In genomic region chr22:40499187-40499753, GRCh38 we compare ENCODE assay signal across 9 cellular contexts.
DNase-seq lines count a peak whose midpoint lies in the region; ATAC-seq and TF ChIP-seq lines count a peak whose summit lies in the region.
"Had no signal": no experiment of that assay in that cellular context is flagged by ENCODE, and none has a peak within 500 bp of the region (broad histone marks: within the 10 kb centered on the region; RNA-seq: fewer than 3 reads in every experiment).

No MANE protein-coding gene starts in this region.

- H3K27ac Mint-ChIP-seq in brain: peak overlapping the region in 3 of 5 experiments; percentile 74 to 82 (median 74)

- H3K9me3 ChIP-seq in MM.1S (replicated peaks; ENCODE audit: insufficient read depth, low read length) (no peaks in the 10 kb centered on the region), lower lobe of right lung (no peaks in the 10 kb centered on the region), HAP-1 (no peaks in the 10 kb centered on the region; the same call in 1 of the 2 replicates)

- peaks cover 5 to 15% (median 9%) of the 10 kb centered on the region in 5 experiments for H3K9me3 Mint-ChIP-seq in brain
- H3K9me3 Mint-ChIP-seq: naive B cell had no signal

- DNase-seq in GM10248 (ENCODE audit: extremely low spot score) (peak; percentile 36), MM.1S (peak; percentile 20), lower lobe of right lung (no peak), HAP-1 (ENCODE audit: low spot score in 2 of 2) (no peak)
- DNase-seq: naive B cell had no signal

- no peak overlapping the region for H3K4me2 ChIP-seq in MM.1S (ENCODE audit: low read depth, low read length)

- H3K4me3 ChIP-seq in MM.1S (ENCODE audit: low read length): no peak overlapping the region
- no peak overlapping the region for H3K4me3 ChIP-seq in lower lobe of right lung
- no peak overlapping the region for H3K4me3 ChIP-seq in HAP-1

- no peaks in the 10 kb centered on the region for H3K27me3 ChIP-seq in MM.1S (replicated peaks; ENCODE audit: insufficient read depth, low read length)
- no peaks in the 10 kb centered on the region for H3K27me3 ChIP-seq in lower lobe of right lung (ENCODE audit: low read depth)
- H3K27me3 ChIP-seq in HAP-1 (ENCODE audit: low read depth): no peaks in the 10 kb centered on the region

- no peak for TF ChIP-seq CTCF in GM10248 (IDR thresholded peaks at IDR 0.05; ENCODE audit: control extremely low read depth, extremely low read depth, low read depth, missing control alignments)
- no peak for TF ChIP-seq CTCF in MM.1S (IDR thresholded peaks at IDR 0.05; ENCODE audit: low read length)
- no peak for TF ChIP-seq CTCF in brain (conservative IDR thresholded peaks at IDR 0.05)
- no peak for TF ChIP-seq CTCF in lower lobe of right lung (IDR thresholded peaks at IDR 0.05)

- H3K4me3 Mint-ChIP-seq in brain: no peak overlapping the region
- H3K4me3 Mint-ChIP-seq: naive B cell had no signal

- POLR2A ChIA-PET in GM10248 (lab: Yijun Ruan, JAX): no interaction called here

- in situ Hi-C loops in HAP-1 (cut with MboI; ENCODE audit: low sequenced_read_pairs): no loop called here

- H3K27ac ChIP-seq in MM.1S (ENCODE audit: low read length) (no peak overlapping the region), lower lobe of right lung (peak overlapping the region; percentile 12)

- no peaks in the 10 kb centered on the region for H4K20me1 ChIP-seq in MM.1S (ENCODE audit: insufficient read depth, low read length)

- CTCF ChIA-PET in GM10248 (lab: Yijun Ruan, JAX): interaction anchor here (1.0 to 1.9 kb wide), 3 partner anchors 10 to 26 kb away, joined by 3 to 8 read pairs (median 3); no protein-coding TSS in a partner anchor

- peaks cover 18% of the 10 kb centered on the region for H3K36me3 Mint-ChIP-seq in brain

- ATAC-seq in lower lobe of right lung (peak; percentile 84 to 96), HG03135 (IDR thresholded peaks at IDR 0.05; ENCODE audit: unreplicated experiment) (no peak), HG03571 (IDR thresholded peaks at IDR 0.05; ENCODE audit: unreplicated experiment) (no peak), GM21723 (IDR thresholded peaks at IDR 0.05; ENCODE audit: unreplicated experiment) (no peak)

- intact Hi-C loops in lower lobe of right lung (cut with DNase I): no loop called here

- H3F3A ChIP-seq in MM.1S (ENCODE audit: insufficient read depth, low read length): no peaks in the 10 kb centered on the region

- no peaks in the 10 kb centered on the region for H3K27me3 Mint-ChIP-seq in brain
- H3K27me3 Mint-ChIP-seq: naive B cell had no signal

- no peaks in the 10 kb centered on the region for H3K9me2 ChIP-seq in MM.1S (replicated peaks; ENCODE audit: insufficient read depth, low read length)

- no peak overlapping the region for H2AFZ ChIP-seq in MM.1S (ENCODE audit: low read length)

- peaks cover 13% of the 10 kb centered on the region for H3K4me1 Mint-ChIP-seq in brain

- H3K79me2 ChIP-seq in MM.1S (ENCODE audit: low read length): no peaks in the 10 kb centered on the region

- no peak overlapping the region for H3K9ac ChIP-seq in MM.1S (ENCODE audit: low read length)

- H3K4me1 ChIP-seq in MM.1S (ENCODE audit: low read length) (peaks cover 11% of the 10 kb centered on the region; the same call in 1 of the 2 replicates), lower lobe of right lung (peaks cover 36% of the 10 kb centered on the region), HAP-1 (peaks cover 4% of the 10 kb centered on the region; the same call in 1 of the 2 replicates)

- H3K36me3 ChIP-seq in MM.1S (replicated peaks; ENCODE audit: insufficient read depth, low read length) (no peaks in the 10 kb centered on the region), lower lobe of right lung (no peaks in the 10 kb centered on the region), HAP-1 (replicated peaks) (no peaks in the 10 kb centered on the region)

Comparison
In these comparisons a context has a peak if more than half of its experiments do, and no peak if none do; other contexts are left out.
1. DNase-seq: peak in GM10248 (single experiment) and MM.1S (single experiment); none in lower lobe of right lung (single experiment) and HAP-1 (0 of 2).
2. ATAC-seq: peak in lower lobe of right lung (2 of 2); none in HG03135 (single experiment), HG03571 (single experiment) and GM21723 (single experiment).